In genomic region chr15:43519207-43519606, GRCh38 we compare ENCODE assay signal across 11 cellular contexts. TPM values are rescaled to one million over a fixed set of nuclear protein-coding genes. Genes with fewer than 3 reads are reported as not detected.
DNase-seq lines count a peak whose midpoint lies in the region; ATAC-seq, FAIRE-seq and TF ChIP-seq lines count a peak whose summit lies in the region.
"Had no signal": no experiment of that assay in that cellular context is flagged by ENCODE, and none has a peak within 500 bp of the region (broad histone marks: within the 10 kb centered on the region; RNA-seq: fewer than 3 reads in every experiment).

No MANE protein-coding gene starts in this region.

- H3K79me1 ChIP-seq in neuronal stem cell (ENCODE audit: low read depth, low read length), result no peaks in the 10 kb centered on the region

- no peak overlapping the region for H2BK5ac ChIP-seq in neuronal stem cell (ENCODE audit: low read length)

- H2BK12ac ChIP-seq in neuronal stem cell (ENCODE audit: low read length), result no peak overlapping the region

- H3K36me3 ChIP-seq in BJ (ENCODE audit: control insufficient read depth, insufficient read depth, low read length), result peaks cover 29% of the 10 kb centered on the region
- H3K36me3 ChIP-seq in Karpas-422 (ENCODE audit: insufficient read depth, low read length), result no peaks in the 10 kb centered on the region
- peaks cover 0 to 34% (median 0%) of the 10 kb centered on the region in 3 donors for H3K36me3 ChIP-seq in esophagus squamous epithelium
- peaks cover 32 to 40% of the 10 kb centered on the region in 2 donors for H3K36me3 ChIP-seq in neuronal stem cell (replicated peaks in 1 of 2; ENCODE audit: control insufficient read depth in 2 of 2, insufficient read depth in 2 of 2, low read length in 2 of 2)

- WGBS in esophagus squamous epithelium, 2 donors, result 60% methylated on average over 3 of the region's 3 CpGs
- WGBS in neuronal stem cell (ENCODE audit: extremely low coverage in 2 of 2, insufficient read length in 2 of 2, insufficient replicate concordance in 1 of 2), 2 donors, result no CpG with 5 or more reads among the region's 3 CpGs

- no peaks in the 10 kb centered on the region for H4K20me1 ChIP-seq in Karpas-422 (ENCODE audit: insufficient read depth, low read depth, low read length)

- no peak overlapping the region for H2BK120ac ChIP-seq in neuronal stem cell (ENCODE audit: low read depth, low read length)

- no peak overlapping the region for H4K8ac ChIP-seq in neuronal stem cell (ENCODE audit: low read depth, low read length)

- H2BK15ac ChIP-seq in neuronal stem cell (ENCODE audit: low read length), result peak overlapping the region; percentile 28

- H3K4me3 ChIP-seq in BJ (ENCODE audit: low read depth, low read length) (peak overlapping the region; percentile 82; the same call in 1 of the 2 replicates), Karpas-422 (ENCODE audit: low read length) (no peak overlapping the region), esophagus squamous epithelium (no peak overlapping the region), neuronal stem cell (ENCODE audit: low read length in 2 of 2) (no peak overlapping the region)

- H3K18ac ChIP-seq in neuronal stem cell (ENCODE audit: low read length), result no peak overlapping the region

- DNase-seq in BJ (ENCODE audit: low read depth), result no peak
- DNase-seq in Karpas-422, result peak; percentile 39
- no peak for DNase-seq in esophagus squamous epithelium (lab: John Stamatoyannopoulos, UW)
- no peak for DNase-seq in neuronal stem cell (ENCODE audit: low spot score)
- DNase-seq in RCC 7860 (ENCODE audit: low spot score), result no peak
- no peak for DNase-seq in SHP77 (lab: John Stamatoyannopoulos, UW)
- DNase-seq in NCI-H446 (lab: John Stamatoyannopoulos, UW), result no peak
- DNase-seq: activated CD4-positive, CD25-positive, alpha-beta regulatory T cell; mesendoderm had no signal

- H2AFZ ChIP-seq in Karpas-422 (ENCODE audit: low read length) (no peak overlapping the region), neuronal stem cell (ENCODE audit: low read length) (no peak overlapping the region)

- TF ChIP-seq CTCF in BJ (IDR thresholded peaks at IDR 0.05; ENCODE audit: insufficient read depth, low read depth, low read length), result no peak
- no peak for TF ChIP-seq CTCF in esophagus squamous epithelium (IDR thresholded peaks at IDR 0.05)

- no peaks in the 10 kb centered on the region for H3K9me2 ChIP-seq in Karpas-422 (replicated peaks; ENCODE audit: insufficient read depth, low read length)

- TF ChIP-seq POLR2A in esophagus squamous epithelium (IDR thresholded peaks at IDR 0.05), result no peak

- H3K79me2 ChIP-seq in Karpas-422 (ENCODE audit: low read length), result no peaks in the 10 kb centered on the region

- CTCF ChIA-PET in BJ (lab: Yijun Ruan, JAX), result interaction anchor here (0.7 to 4.0 kb wide), 4 partner anchors 8 to 252 kb away, joined by 3 to 22 read pairs (median 4); no protein-coding TSS in a partner anchor

- H3K23ac ChIP-seq in neuronal stem cell (ENCODE audit: low read depth, low read length, poor library complexity), result no peak overlapping the region

- POLR2A ChIA-PET in BJ (lab: Charles Lee), result no interaction called here

- H3K9me3 ChIP-seq in Karpas-422 (ENCODE audit: low read length) (no peaks in the 10 kb centered on the region), esophagus squamous epithelium (no peaks in the 10 kb centered on the region), neuronal stem cell (replicated peaks in 1 of 2; ENCODE audit: control insufficient read depth in 2 of 2, insufficient read depth in 1 of 2, low read depth in 1 of 2, low read length in 2 of 2) (peaks cover 5 to 8% of the 10 kb centered on the region in 2 donors)

- H3K27me3 ChIP-seq in BJ (ENCODE audit: control insufficient read depth, insufficient read depth, low read length) (no peaks in the 10 kb centered on the region), Karpas-422 (ENCODE audit: low read length) (no peaks in the 10 kb centered on the region), esophagus squamous epithelium (peaks cover 0 to 35% (median 0%) of the 10 kb centered on the region in 4 donors), neuronal stem cell (ENCODE audit: control insufficient read depth in 3 of 3, insufficient read depth in 3 of 3, low read depth in 1 of 3, low read length in 3 of 3) (no peaks in the 10 kb centered on the region)

- H4K91ac ChIP-seq in neuronal stem cell (ENCODE audit: low read depth, low read length, poor library complexity), result no peak overlapping the region

- intact Hi-C loops in esophagus squamous epithelium (cut with DNase I), result no loop called here

- no peak overlapping the region for H3K9ac ChIP-seq in Karpas-422 (ENCODE audit: low read length)
- no peak overlapping the region for H3K9ac ChIP-seq in neuronal stem cell (ENCODE audit: low read depth, low read length, poor library complexity)

- no peak overlapping the region for H3K4ac ChIP-seq in neuronal stem cell (ENCODE audit: low read length)

- H3K4me1 ChIP-seq in Karpas-422 (ENCODE audit: low read length), result peaks cover 15% of the 10 kb centered on the region
- H3K4me1 ChIP-seq in esophagus squamous epithelium, result peaks cover 0 to 40% (median 8%) of the 10 kb centered on the region in 3 donors
- peaks cover 30 to 34% of the 10 kb centered on the region in 2 donors for H3K4me1 ChIP-seq in neuronal stem cell (ENCODE audit: control insufficient read depth in 2 of 2, insufficient read depth in 1 of 2, low read depth in 1 of 2, low read length in 2 of 2)

- FAIRE-seq in RCC 7860 (lab: Jason Lieb, UNC), result no peak

- H3K27ac ChIP-seq in Karpas-422 (ENCODE audit: low read length) (no peak overlapping the region), esophagus squamous epithelium (peak overlapping the region in 3 of 4 donors; percentile 5 to 84 (median 79)), neuronal stem cell (replicated peaks; ENCODE audit: low read length) (no peak overlapping the region)

- ATAC-seq in HG03025 (IDR thresholded peaks at IDR 0.05; ENCODE audit: low FRiP score, unreplicated experiment), result no peak
- ATAC-seq: stimulated activated memory B cell treated with anti-CD40 and anti-IgM and Interleukin-4, amounts not matched to agents 10 μg/mL and 1 μg/mL and 100 μg/mL, for 72 hours had no signal

- H3K4me2 ChIP-seq in Karpas-422 (ENCODE audit: low read depth, low read length, poor library complexity, severe bottlenecking), result no peak overlapping the region
- peak overlapping the region; percentile 91 for H3K4me2 ChIP-seq in neuronal stem cell (ENCODE audit: insufficient read depth, low read length, poor library complexity, severe bottlenecking)

- H3K14ac ChIP-seq in neuronal stem cell (ENCODE audit: low read length), result no peak overlapping the region

- H2AK5ac ChIP-seq in neuronal stem cell (ENCODE audit: low read depth, low read length), result no peak overlapping the region

RNA-seq across cellular contexts. Expression of gene MAP1A, which starts 1.8 kb away (rescaled TPM):
- 32.9 and 54.0 TPM in 2 replicates for polyA plus RNA-seq in BJ (2011; rRNA removed)
- 112 and 123 TPM in 2 replicates for polyA minus RNA-seq in BJ (2011; rRNA and poly(A)+ RNA removed)
- 1.4 and 1.8 TPM in 2 replicates for total RNA-seq in Karpas-422 (2014; rRNA removed; shearing (Covaris generic); ENCODE audit: low replicate concordance)
- 1 to 10 TPM in 2 of 4 donors, under 1 TPM in 2; 0.53 to 5.9 (median 2.3) TPM for total RNA-seq in esophagus squamous epithelium
- 4.6 TPM for polyA plus RNA-seq in neuronal stem cell (2013, experiment 1 of 2)
- polyA plus RNA-seq in neuronal stem cell (2013, experiment 2 of 2), result 4.4 TPM

RNA-seq across cellular contexts. Expression of gene TP53BP1, which starts 26.3 kb away (rescaled TPM):
- 48.3 and 59.9 TPM in 2 replicates for polyA plus RNA-seq in BJ (2011; rRNA removed)
- polyA minus RNA-seq in BJ (2011; rRNA and poly(A)+ RNA removed), result 65.6 and 101 TPM in 2 replicates
- total RNA-seq in Karpas-422 (2014; rRNA removed; shearing (Covaris generic); ENCODE audit: low replicate concordance), result 62.7 and 82.3 TPM in 2 replicates
- total RNA-seq in esophagus squamous epithelium, result 10 to 100 TPM; 11.9 to 27.6 (median 20.6) TPM
- polyA plus RNA-seq in neuronal stem cell (2013, experiment 1 of 2), result 24.5 TPM
- polyA plus RNA-seq in neuronal stem cell (2013, experiment 2 of 2), result 24.6 TPM

Comparison
In these comparisons a context has a peak if more than half of its experiments do, and no peak if none do; other contexts are left out.
1. H3K27ac ChIP-seq: peak in esophagus squamous epithelium (3 of 4); none in Karpas-422 (single experiment) and neuronal stem cell (single experiment).